24 cellular contexts compared by ENCODE assay signal in the genomic region with DNA sequence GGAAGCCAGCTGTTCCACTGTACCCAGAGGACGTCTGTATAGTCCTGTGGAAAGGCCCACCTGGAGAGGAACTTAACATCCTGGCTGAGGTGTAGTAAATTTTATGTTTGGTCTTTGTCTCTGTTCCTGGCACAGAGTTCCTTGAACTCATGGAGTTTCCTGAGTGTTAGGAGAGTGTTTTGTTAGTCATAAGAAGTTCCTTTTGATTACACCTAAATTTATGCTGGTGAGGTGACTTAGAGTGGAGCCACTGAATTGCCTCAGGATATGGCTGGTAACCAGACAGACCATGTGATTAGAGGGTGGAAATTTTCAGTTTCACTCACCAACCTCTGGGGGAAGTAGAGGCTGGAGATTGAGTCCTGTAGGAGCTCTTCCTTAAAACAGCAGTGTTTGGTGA. TPM values are rescaled to one million over a fixed set of nuclear protein-coding genes. Genes with fewer than 3 reads are reported as not detected.
DNase-seq lines count a peak whose midpoint lies in the region; ATAC-seq, FAIRE-seq and TF ChIP-seq lines count a peak whose summit lies in the region.
"Had no signal": no experiment of that assay in that cellular context is flagged by ENCODE, and none has a peak within 500 bp of the region (broad histone marks: within the 10 kb centered on the region; RNA-seq: fewer than 3 reads in every experiment).

No MANE protein-coding gene starts in this region.

- no peaks in the 10 kb centered on the region for H3K27me3 Mint-ChIP-seq in natural killer cell (ENCODE audit: low read depth in 2 of 2)
- H3K27me3 Mint-ChIP-seq: activated naive CD4-positive, alpha-beta T cell treated with anti-CD3 and anti-CD28 coated beads, Interleukin-2, amount 50 U/mL, for 24 hours; T-cell had no signal

- H3K27ac ChIP-seq in RWPE2 (ENCODE audit: poor library complexity, severe bottlenecking) = peak overlapping the region; percentile 17
- H3K27ac ChIP-seq: BLaER1 treated with 17β-estradiol and CSF1 and Interleukin-3, amounts not matched to agents 10 nM and 100 nM; vagina had no signal

- H3K27ac Mint-ChIP-seq in natural killer cell = no peak overlapping the region
- H3K27ac Mint-ChIP-seq: activated naive CD4-positive, alpha-beta T cell treated with anti-CD3 and anti-CD28 coated beads, Interleukin-2, amount 50 U/mL, for 24 hours; mesothelial cell of epicardium; nephron; stimulated activated effector memory CD8-positive, alpha-beta T cell treated with anti-CD3 and anti-CD28 coated beads, Interleukin-12 subunit alpha, Interleukin-12 subunit beta, amount 100 ng/mL, for 72 hours; T-cell had no signal

- no peaks in the 10 kb centered on the region for H3K9me3 ChIP-seq in RWPE2 (ENCODE audit: severe bottlenecking)
- H3K9me3 ChIP-seq: BLaER1 treated with 17β-estradiol and CSF1 and Interleukin-3, amounts not matched to agents 10 nM and 100 nM; esophagus squamous epithelium; vagina had no signal

- no peak for TF ChIP-seq CTCF in RWPE2 (IDR thresholded peaks at IDR 0.05; ENCODE audit: poor library complexity, severe bottlenecking)
- TF ChIP-seq CTCF in epithelial cell of proximal tubule (conservative IDR thresholded peaks at IDR 0.05; ENCODE audit: low read depth, low read length) = peak; percentile 27
- no peak for TF ChIP-seq CTCF in natural killer cell (IDR thresholded peaks at IDR 0.05)

- TF ChIP-seq POLR2A in H54 (IDR thresholded peaks at IDR 0.05; ENCODE audit: low read depth, low read length) = no peak

- intact Hi-C loops in natural killer cell (cut with micrococcal nuclease) = no loop called here

- H3K4me1 Mint-ChIP-seq in natural killer cell = no peaks in the 10 kb centered on the region
- H3K4me1 Mint-ChIP-seq: activated naive CD4-positive, alpha-beta T cell treated with anti-CD3 and anti-CD28 coated beads, Interleukin-2, amount 50 U/mL, for 24 hours; stimulated activated effector memory CD8-positive, alpha-beta T cell treated with anti-CD3 and anti-CD28 coated beads, Interleukin-12 subunit alpha, Interleukin-12 subunit beta, amount 100 ng/mL, for 72 hours; T-cell had no signal

- H3K9me3 Mint-ChIP-seq in natural killer cell = no peaks in the 10 kb centered on the region
- H3K9me3 Mint-ChIP-seq: nephron had no signal

- H3K27me3 ChIP-seq in RWPE2 (ENCODE audit: insufficient read depth, poor library complexity, severe bottlenecking) = no peaks in the 10 kb centered on the region
- H3K27me3 ChIP-seq: BLaER1 treated with 17β-estradiol and CSF1 and Interleukin-3, amounts not matched to agents 10 nM and 100 nM; esophagus squamous epithelium; vagina had no signal

- no peaks in the 10 kb centered on the region for H3K36me3 Mint-ChIP-seq in natural killer cell
- H3K36me3 Mint-ChIP-seq: activated naive CD4-positive, alpha-beta T cell treated with anti-CD3 and anti-CD28 coated beads, Interleukin-2, amount 50 U/mL, for 24 hours; mesothelial cell of epicardium; stimulated activated effector memory CD8-positive, alpha-beta T cell treated with anti-CD3 and anti-CD28 coated beads, Interleukin-12 subunit alpha, Interleukin-12 subunit beta, amount 100 ng/mL, for 72 hours; T-cell had no signal

- H3K4me1 ChIP-seq in RWPE2 (ENCODE audit: insufficient read depth, poor library complexity, severe bottlenecking) = peaks cover 11% of the 10 kb centered on the region
- H3K4me1 ChIP-seq: BLaER1 treated with 17β-estradiol and CSF1 and Interleukin-3, amounts not matched to agents 10 nM and 100 nM; vagina had no signal

- peak; percentile 31 for DNase-seq in A172 (ENCODE audit: low spot score)
- no peak for DNase-seq in H54 (ENCODE audit: insufficient read length, low spot score)
- DNase-seq in RWPE2 (ENCODE audit: low spot score) = no peak
- DNase-seq in epithelial cell of proximal tubule (ENCODE audit: low read depth) = peak; percentile 59
- DNase-seq in NCI-H446 (lab: John Stamatoyannopoulos, UW) = no peak
- no peak for DNase-seq in SKM-1 treated with dmso at 0.1 percent for 144 hours (lab: John Stamatoyannopoulos, UW; ENCODE audit: unreplicated experiment)
- no peak for DNase-seq in natural killer cell
- DNase-seq: activated CD4-positive, alpha-beta T cell treated with anti-CD3 and anti-CD28 coated beads for 48 hours; anterior cingulate cortex; Calu3; esophagus squamous epithelium; H7; kidney glomerular epithelial cell; NCI-H1417 treated with DMSO at 0.1 percent for 48 hours; NCI-H524; SIG-M5; T-cell had no signal

- no peaks in the 10 kb centered on the region for H3K36me3 ChIP-seq in RWPE2 (ENCODE audit: low read depth)
- H3K36me3 ChIP-seq: BLaER1 treated with 17β-estradiol and CSF1 and Interleukin-3, amounts not matched to agents 10 nM and 100 nM; esophagus squamous epithelium; vagina had no signal

- H3K4me3 Mint-ChIP-seq in natural killer cell = no peak overlapping the region
- H3K4me3 Mint-ChIP-seq: activated naive CD4-positive, alpha-beta T cell treated with anti-CD3 and anti-CD28 coated beads, Interleukin-2, amount 50 U/mL, for 24 hours; mesothelial cell of epicardium; nephron; stimulated activated effector memory CD8-positive, alpha-beta T cell treated with anti-CD3 and anti-CD28 coated beads, Interleukin-12 subunit alpha, Interleukin-12 subunit beta, amount 100 ng/mL, for 72 hours; T-cell had no signal

- H3K4me3 ChIP-seq in RWPE2 (ENCODE audit: severe bottlenecking) = no peak overlapping the region
- no peak overlapping the region for H3K4me3 ChIP-seq in epithelial cell of proximal tubule (ENCODE audit: low read depth, low read length)
- H3K4me3 ChIP-seq: BLaER1 treated with 17β-estradiol and CSF1 and Interleukin-3, amounts not matched to agents 10 nM and 100 nM; esophagus squamous epithelium; vagina had no signal

- FAIRE-seq in H54 (lab: Jason Lieb, UNC) = peak; percentile 48

- no peak for ATAC-seq in RWPE2 (ENCODE audit: low read depth)
- ATAC-seq in GM21381 (IDR thresholded peaks at IDR 0.05; ENCODE audit: unreplicated experiment) = no peak
- no peak for ATAC-seq in natural killer cell
- ATAC-seq: stimulated activated effector memory CD8-positive, alpha-beta T cell treated with anti-CD3 and anti-CD28 coated beads, Interleukin-12 subunit alpha, Interleukin-12 subunit beta, amount 100 ng/mL, for 72 hours; T-cell had no signal

RNA-seq across cellular contexts. Expression of gene RASAL2, which starts 57.9 kb away (rescaled TPM):
- 18.7 and 23.8 TPM in 2 replicates for total RNA-seq in A172 (2014; rRNA removed; shearing (Covaris generic))
- total RNA-seq in epithelial cell of proximal tubule = 7.7 and 10.1 TPM in 2 replicates
- total RNA-seq in natural killer cell = under 1 TPM in 2 of 3 donors, not detected in 1; 0.16 to 0.23 TPM

Comparison
In these comparisons a context has a peak if more than half of its experiments do, and no peak if none do; other contexts are left out.
1. DNase-seq: peak in A172 (single experiment) and epithelial cell of proximal tubule (single experiment); none in H54 (single experiment), RWPE2 (single experiment), NCI-H446 (0 of 2), SKM-1 treated with dmso at 0.1 percent for 144 hours (single experiment) and natural killer cell (single experiment).